ENCODE assay signal across 22 cellular contexts in the genomic region with DNA sequence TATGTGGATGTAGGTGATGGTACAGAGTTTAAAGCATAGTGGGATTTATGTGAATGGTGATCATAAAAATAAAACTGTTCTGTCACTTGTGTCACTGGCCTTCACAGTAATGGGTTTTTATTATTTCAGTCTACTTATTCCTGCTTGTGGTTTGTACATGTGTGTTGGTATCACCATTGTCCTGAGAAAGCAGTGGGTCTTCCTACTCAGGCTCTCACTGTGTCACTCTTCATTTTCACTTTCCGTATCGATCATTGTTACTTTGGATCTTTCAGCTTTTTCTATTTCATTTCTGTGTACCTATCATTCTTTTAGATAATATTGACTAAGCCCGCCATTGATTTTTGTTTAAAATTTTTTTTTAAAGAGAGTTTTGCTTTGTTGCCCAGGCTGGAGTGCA. TPM values are rescaled to one million over a fixed set of nuclear protein-coding genes. Genes with fewer than 3 reads are reported as not detected.
A peak's percentile ranks its signal among the peaks of the same experiment; 100 is the strongest.
DNase-seq lines count a peak whose midpoint lies in the region; ATAC-seq and FAIRE-seq lines count a peak whose summit lies in the region.
"Had no signal": no experiment of that assay in that cellular context is flagged by ENCODE, and none has a peak within 500 bp of the region (broad histone marks: within the 10 kb centered on the region; RNA-seq: fewer than 3 reads in every experiment).

No MANE protein-coding gene starts in this region.

- no peak overlapping the region for H3K4me3 Mint-ChIP-seq in activated CD4-positive, alpha-beta memory T cell treated with anti-CD3 and anti-CD28 coated beads for 36 hours
- H3K4me3 Mint-ChIP-seq in activated CD4-positive, alpha-beta memory T cell treated with anti-CD3 and anti-CD28 coated beads, Interleukin-2, amount 10 ng/mL, durations not matched to agents 7 days and 5 days: no peak overlapping the region
- no peak overlapping the region for H3K4me3 Mint-ChIP-seq in activated T-helper 17 cell treated with anti-CD3 and anti-CD28 coated beads, Interleukin-2, amount 50 U/mL, for 72 hours
- H3K4me3 Mint-ChIP-seq in stimulated activated effector memory CD8-positive, alpha-beta T cell treated with anti-CD3 and anti-CD28 coated beads, Interleukin-12 subunit alpha, Interleukin-12 subunit beta, amount 100 ng/mL, for 72 hours: no peak overlapping the region
- H3K4me3 Mint-ChIP-seq: CD14-positive monocyte; CD8-positive, alpha-beta memory T cell; HFFc6 had no signal

- H3K9me3 Mint-ChIP-seq in activated CD4-positive, alpha-beta memory T cell treated with anti-CD3 and anti-CD28 coated beads for 36 hours: no peaks in the 10 kb centered on the region
- H3K9me3 Mint-ChIP-seq in activated CD4-positive, alpha-beta memory T cell treated with anti-CD3 and anti-CD28 coated beads, Interleukin-2, amount 10 ng/mL, durations not matched to agents 7 days and 5 days: no peaks in the 10 kb centered on the region
- no peaks in the 10 kb centered on the region for H3K9me3 Mint-ChIP-seq in activated naive CD4-positive, alpha-beta T cell treated with anti-CD3 and anti-CD28 coated beads, Interleukin-2, amount 50 U/mL, for 72 hours
- H3K9me3 Mint-ChIP-seq in activated T-helper 17 cell treated with anti-CD3 and anti-CD28 coated beads, Interleukin-2, amount 50 U/mL, for 72 hours: no peaks in the 10 kb centered on the region
- H3K9me3 Mint-ChIP-seq in stimulated activated effector memory CD8-positive, alpha-beta T cell treated with anti-CD3 and anti-CD28 coated beads, Interleukin-12 subunit alpha, Interleukin-12 subunit beta, amount 100 ng/mL, for 72 hours: no peaks in the 10 kb centered on the region
- H3K9me3 Mint-ChIP-seq: CD8-positive, alpha-beta memory T cell; HFFc6 had no signal

- H3K36me3 Mint-ChIP-seq in activated CD4-positive, alpha-beta memory T cell treated with anti-CD3 and anti-CD28 coated beads for 36 hours: peaks cover 35% of the 10 kb centered on the region
- H3K36me3 Mint-ChIP-seq in activated CD4-positive, alpha-beta memory T cell treated with anti-CD3 and anti-CD28 coated beads, Interleukin-2, amount 10 ng/mL, durations not matched to agents 7 days and 5 days (ENCODE audit: low read depth): peaks cover 36% of the 10 kb centered on the region
- H3K36me3 Mint-ChIP-seq in activated naive CD4-positive, alpha-beta T cell treated with anti-CD3 and anti-CD28 coated beads, Interleukin-2, amount 50 U/mL, for 72 hours: peaks cover 16 to 19% of the 10 kb centered on the region in 2 donors
- H3K36me3 Mint-ChIP-seq in activated T-helper 17 cell treated with anti-CD3 and anti-CD28 coated beads, Interleukin-2, amount 50 U/mL, for 72 hours (ENCODE audit: low read depth): peaks cover 69% of the 10 kb centered on the region
- H3K36me3 Mint-ChIP-seq in stimulated activated effector memory CD8-positive, alpha-beta T cell treated with anti-CD3 and anti-CD28 coated beads, Interleukin-12 subunit alpha, Interleukin-12 subunit beta, amount 100 ng/mL, for 72 hours: peaks cover 68% of the 10 kb centered on the region

- H3K27ac Mint-ChIP-seq in activated CD4-positive, alpha-beta memory T cell treated with anti-CD3 and anti-CD28 coated beads for 36 hours: peak overlapping the region; percentile 6
- no peak overlapping the region for H3K27ac Mint-ChIP-seq in activated CD4-positive, alpha-beta memory T cell treated with anti-CD3 and anti-CD28 coated beads, Interleukin-2, amount 10 ng/mL, durations not matched to agents 7 days and 5 days
- peak overlapping the region in 1 of 2 donors; percentile 39 for H3K27ac Mint-ChIP-seq in activated naive CD4-positive, alpha-beta T cell treated with anti-CD3 and anti-CD28 coated beads, Interleukin-2, amount 50 U/mL, for 72 hours
- no peak overlapping the region for H3K27ac Mint-ChIP-seq in activated T-helper 17 cell treated with anti-CD3 and anti-CD28 coated beads, Interleukin-2, amount 50 U/mL, for 72 hours
- peak overlapping the region; percentile 10 for H3K27ac Mint-ChIP-seq in stimulated activated effector memory CD8-positive, alpha-beta T cell treated with anti-CD3 and anti-CD28 coated beads, Interleukin-12 subunit alpha, Interleukin-12 subunit beta, amount 100 ng/mL, for 72 hours
- H3K27ac Mint-ChIP-seq: CD14-positive monocyte, HFFc6 had no signal

- CTCF ChIA-PET in activated CD4-positive, alpha-beta memory T cell treated with anti-CD3 and anti-CD28 coated beads for 36 hours (lab: Charles Lee): no interaction called here
- CTCF ChIA-PET in activated CD4-positive, alpha-beta memory T cell treated with anti-CD3 and anti-CD28 coated beads, Interleukin-2, amount 10 ng/mL, durations not matched to agents 7 days and 5 days (lab: Charles Lee): no interaction called here

- no peaks in the 10 kb centered on the region for H3K27me3 Mint-ChIP-seq in activated CD4-positive, alpha-beta memory T cell treated with anti-CD3 and anti-CD28 coated beads for 36 hours
- H3K27me3 Mint-ChIP-seq in activated CD4-positive, alpha-beta memory T cell treated with anti-CD3 and anti-CD28 coated beads, Interleukin-2, amount 10 ng/mL, durations not matched to agents 7 days and 5 days: no peaks in the 10 kb centered on the region
- no peaks in the 10 kb centered on the region for H3K27me3 Mint-ChIP-seq in activated T-helper 17 cell treated with anti-CD3 and anti-CD28 coated beads, Interleukin-2, amount 50 U/mL, for 72 hours
- H3K27me3 Mint-ChIP-seq: CD8-positive, alpha-beta memory T cell had no signal

- intact Hi-C loops in activated CD4-positive, alpha-beta memory T cell treated with anti-CD3 and anti-CD28 coated beads for 36 hours (cut with micrococcal nuclease): no loop called here

- DNase-seq in activated CD4-positive, alpha-beta memory T cell treated with anti-CD3 and anti-CD28 coated beads for 36 hours: no peak
- DNase-seq in activated CD4-positive, alpha-beta memory T cell treated with anti-CD3 and anti-CD28 coated beads, Interleukin-2, amount 10 ng/mL, durations not matched to agents 7 days and 5 days: no peak
- no peak for DNase-seq in activated naive CD4-positive, alpha-beta T cell treated with anti-CD3 and anti-CD28 coated beads, Interleukin-2, amount 50 U/mL, for 72 hours (ENCODE audit: low spot score in 2 of 2)
- no peak for DNase-seq in activated naive CD4-positive, alpha-beta T cell treated with anti-CD3 and anti-CD28 coated beads, Interleukin-2, amount 50 U/mL, for 16 hours
- DNase-seq in stimulated activated effector memory CD8-positive, alpha-beta T cell treated with anti-CD3 and anti-CD28 coated beads, Interleukin-12 subunit alpha, Interleukin-12 subunit beta, amount 100 ng/mL, for 72 hours (ENCODE audit: low spot score in 2 of 2): no peak
- no peak for DNase-seq in RCC 7860 (ENCODE audit: low spot score)
- DNase-seq: 8988T; CD8-positive, alpha-beta memory T cell; COR-L47; DMS 273 treated with DMSO at 0.1 percent for 48 hours; DMS53; DND-41; EL; GOT3; H7; HFFc6 had no signal

- POLR2A ChIA-PET in activated CD4-positive, alpha-beta memory T cell treated with anti-CD3 and anti-CD28 coated beads for 36 hours (lab: Charles Lee): interaction anchor here (0.7 kb wide), 1 partner anchor 561 kb away, joined by 3 read pairs; no protein-coding TSS in a partner anchor
- POLR2A ChIA-PET in activated CD4-positive, alpha-beta memory T cell treated with anti-CD3 and anti-CD28 coated beads, Interleukin-2, amount 10 ng/mL, durations not matched to agents 7 days and 5 days (lab: Charles Lee): no interaction called here

- peak; percentile 36 to 63 for ATAC-seq in activated naive CD4-positive, alpha-beta T cell treated with anti-CD3 and anti-CD28 coated beads, Interleukin-2, amount 50 U/mL, for 72 hours
- peak; percentile 54 for ATAC-seq in activated T-helper 17 cell treated with anti-CD3 and anti-CD28 coated beads, Interleukin-2, amount 50 U/mL, for 72 hours (replicated peaks)
- ATAC-seq in stimulated activated effector memory CD8-positive, alpha-beta T cell treated with anti-CD3 and anti-CD28 coated beads, Interleukin-12 subunit alpha, Interleukin-12 subunit beta, amount 100 ng/mL, for 72 hours: no peak
- no peak for ATAC-seq in esophagus mucosa
- ATAC-seq: GM12878, HCT116 had no signal

- FAIRE-seq in RCC 7860 (lab: Jason Lieb, UNC): no peak
- FAIRE-seq: GM12878, HTR-8/SVneo had no signal

- peaks cover 30% of the 10 kb centered on the region for H3K4me1 Mint-ChIP-seq in activated CD4-positive, alpha-beta memory T cell treated with anti-CD3 and anti-CD28 coated beads for 36 hours (ENCODE audit: low read depth)
- peaks cover 7% of the 10 kb centered on the region for H3K4me1 Mint-ChIP-seq in activated CD4-positive, alpha-beta memory T cell treated with anti-CD3 and anti-CD28 coated beads, Interleukin-2, amount 10 ng/mL, durations not matched to agents 7 days and 5 days
- H3K4me1 Mint-ChIP-seq in activated T-helper 17 cell treated with anti-CD3 and anti-CD28 coated beads, Interleukin-2, amount 50 U/mL, for 72 hours: no peaks in the 10 kb centered on the region
- H3K4me1 Mint-ChIP-seq in stimulated activated effector memory CD8-positive, alpha-beta T cell treated with anti-CD3 and anti-CD28 coated beads, Interleukin-12 subunit alpha, Interleukin-12 subunit beta, amount 100 ng/mL, for 72 hours: no peaks in the 10 kb centered on the region

RNA-seq across cellular contexts. Expression of a gene that starts 7.4 kb away (rescaled TPM):
- 10 to 100 TPM; 30.3 to 30.8 TPM for total RNA-seq in activated CD4-positive, alpha-beta memory T cell treated with anti-CD3 and anti-CD28 coated beads for 36 hours
- total RNA-seq in activated CD4-positive, alpha-beta memory T cell treated with anti-CD3 and anti-CD28 coated beads, Interleukin-2, amount 10 ng/mL, durations not matched to agents 7 days and 5 days: 10 to 100 TPM; 21.1 to 22.2 TPM
- total RNA-seq in activated naive CD4-positive, alpha-beta T cell treated with anti-CD3 and anti-CD28 coated beads, Interleukin-2, amount 50 U/mL, for 72 hours: 10 to 100 TPM; 27.9 to 48.5 TPM
- total RNA-seq in activated T-helper 17 cell treated with anti-CD3 and anti-CD28 coated beads, Interleukin-2, amount 50 U/mL, for 72 hours: 10 to 100 TPM; 25.7 to 26.0 TPM
- 25.7 TPM for total RNA-seq in esophagus mucosa

RNA-seq across cellular contexts. Expression of a gene that starts 7.5 kb away (rescaled TPM):
- 10 to 100 TPM; 67.4 to 75.5 TPM for total RNA-seq in activated CD4-positive, alpha-beta memory T cell treated with anti-CD3 and anti-CD28 coated beads for 36 hours
- total RNA-seq in activated CD4-positive, alpha-beta memory T cell treated with anti-CD3 and anti-CD28 coated beads, Interleukin-2, amount 10 ng/mL, durations not matched to agents 7 days and 5 days: 10 to 100 TPM; 63.3 to 67.3 TPM
- total RNA-seq in activated naive CD4-positive, alpha-beta T cell treated with anti-CD3 and anti-CD28 coated beads, Interleukin-2, amount 50 U/mL, for 72 hours: 100 to 1,000 TPM in 1 of 2 donors, 10 to 100 TPM in 1; 71.5 to 107 TPM
- 10 to 100 TPM; 68.7 to 71.5 TPM for total RNA-seq in activated T-helper 17 cell treated with anti-CD3 and anti-CD28 coated beads, Interleukin-2, amount 50 U/mL, for 72 hours
- total RNA-seq in esophagus mucosa: 19.0 TPM

RNA-seq across cellular contexts. Expression of a gene that starts 33.6 kb away (rescaled TPM):
- total RNA-seq in activated CD4-positive, alpha-beta memory T cell treated with anti-CD3 and anti-CD28 coated beads for 36 hours: 1 to 10 TPM; 3.3 to 4.6 TPM
- total RNA-seq in activated CD4-positive, alpha-beta memory T cell treated with anti-CD3 and anti-CD28 coated beads, Interleukin-2, amount 10 ng/mL, durations not matched to agents 7 days and 5 days: 1 to 10 TPM; 6.7 to 7.3 TPM
- total RNA-seq in activated naive CD4-positive, alpha-beta T cell treated with anti-CD3 and anti-CD28 coated beads, Interleukin-2, amount 50 U/mL, for 72 hours: 1 to 10 TPM; 3.5 to 6.9 TPM
- 1 to 10 TPM; 3.3 to 5.5 TPM for total RNA-seq in activated T-helper 17 cell treated with anti-CD3 and anti-CD28 coated beads, Interleukin-2, amount 50 U/mL, for 72 hours
- total RNA-seq in esophagus mucosa: 3.3 TPM

RNA-seq across cellular contexts. Expression of a gene that starts 33.6 kb away (rescaled TPM):
- total RNA-seq in activated CD4-positive, alpha-beta memory T cell treated with anti-CD3 and anti-CD28 coated beads for 36 hours: 1 to 10 TPM; 6.3 to 7.0 TPM
- total RNA-seq in activated CD4-positive, alpha-beta memory T cell treated with anti-CD3 and anti-CD28 coated beads, Interleukin-2, amount 10 ng/mL, durations not matched to agents 7 days and 5 days: 1 to 10 TPM; 3.7 to 5.4 TPM
- total RNA-seq in activated naive CD4-positive, alpha-beta T cell treated with anti-CD3 and anti-CD28 coated beads, Interleukin-2, amount 50 U/mL, for 72 hours: 1 to 10 TPM; 5.2 to 8.0 TPM
- total RNA-seq in activated T-helper 17 cell treated with anti-CD3 and anti-CD28 coated beads, Interleukin-2, amount 50 U/mL, for 72 hours: 1 to 10 TPM; 3.5 to 9.8 TPM
- 2.8 TPM for total RNA-seq in esophagus mucosa

RNA-seq across cellular contexts. Expression of a gene that starts 46.9 kb away (rescaled TPM):
- under 1 TPM; 0.48 to 0.50 TPM for total RNA-seq in activated CD4-positive, alpha-beta memory T cell treated with anti-CD3 and anti-CD28 coated beads for 36 hours
- under 1 TPM; 0.18 to 0.35 TPM for total RNA-seq in activated CD4-positive, alpha-beta memory T cell treated with anti-CD3 and anti-CD28 coated beads, Interleukin-2, amount 10 ng/mL, durations not matched to agents 7 days and 5 days
- total RNA-seq in activated naive CD4-positive, alpha-beta T cell treated with anti-CD3 and anti-CD28 coated beads, Interleukin-2, amount 50 U/mL, for 72 hours: 1 to 10 TPM; 2.1 to 4.9 TPM
- 1 to 10 TPM; 1.9 TPM for total RNA-seq in activated T-helper 17 cell treated with anti-CD3 and anti-CD28 coated beads, Interleukin-2, amount 50 U/mL, for 72 hours
- total RNA-seq in esophagus mucosa: 1.9 TPM
- total RNA-seq: HFFc6 had no signal

Comparison
In these comparisons a context has a peak if more than half of its experiments do, and no peak if none do; other contexts are left out.
1. H3K27ac Mint-ChIP-seq: peak in activated CD4-positive, alpha-beta memory T cell treated with anti-CD3 and anti-CD28 coated beads for 36 hours (single experiment) and stimulated activated effector memory CD8-positive, alpha-beta T cell treated with anti-CD3 and anti-CD28 coated beads, Interleukin-12 subunit alpha, Interleukin-12 subunit beta, amount 100 ng/mL, for 72 hours (single experiment); none in activated CD4-positive, alpha-beta memory T cell treated with anti-CD3 and anti-CD28 coated beads, Interleukin-2, amount 10 ng/mL, durations not matched to agents 7 days and 5 days (single experiment) and activated T-helper 17 cell treated with anti-CD3 and anti-CD28 coated beads, Interleukin-2, amount 50 U/mL, for 72 hours (single experiment).
2. ATAC-seq: peak in activated naive CD4-positive, alpha-beta T cell treated with anti-CD3 and anti-CD28 coated beads, Interleukin-2, amount 50 U/mL, for 72 hours (2 of 2) and activated T-helper 17 cell treated with anti-CD3 and anti-CD28 coated beads, Interleukin-2, amount 50 U/mL, for 72 hours (single experiment); none in stimulated activated effector memory CD8-positive, alpha-beta T cell treated with anti-CD3 and anti-CD28 coated beads, Interleukin-12 subunit alpha, Interleukin-12 subunit beta, amount 100 ng/mL, for 72 hours (single experiment) and esophagus mucosa (single experiment).